Comparison of ENCODE assay signal across 14 cellular contexts in the genomic region with DNA sequence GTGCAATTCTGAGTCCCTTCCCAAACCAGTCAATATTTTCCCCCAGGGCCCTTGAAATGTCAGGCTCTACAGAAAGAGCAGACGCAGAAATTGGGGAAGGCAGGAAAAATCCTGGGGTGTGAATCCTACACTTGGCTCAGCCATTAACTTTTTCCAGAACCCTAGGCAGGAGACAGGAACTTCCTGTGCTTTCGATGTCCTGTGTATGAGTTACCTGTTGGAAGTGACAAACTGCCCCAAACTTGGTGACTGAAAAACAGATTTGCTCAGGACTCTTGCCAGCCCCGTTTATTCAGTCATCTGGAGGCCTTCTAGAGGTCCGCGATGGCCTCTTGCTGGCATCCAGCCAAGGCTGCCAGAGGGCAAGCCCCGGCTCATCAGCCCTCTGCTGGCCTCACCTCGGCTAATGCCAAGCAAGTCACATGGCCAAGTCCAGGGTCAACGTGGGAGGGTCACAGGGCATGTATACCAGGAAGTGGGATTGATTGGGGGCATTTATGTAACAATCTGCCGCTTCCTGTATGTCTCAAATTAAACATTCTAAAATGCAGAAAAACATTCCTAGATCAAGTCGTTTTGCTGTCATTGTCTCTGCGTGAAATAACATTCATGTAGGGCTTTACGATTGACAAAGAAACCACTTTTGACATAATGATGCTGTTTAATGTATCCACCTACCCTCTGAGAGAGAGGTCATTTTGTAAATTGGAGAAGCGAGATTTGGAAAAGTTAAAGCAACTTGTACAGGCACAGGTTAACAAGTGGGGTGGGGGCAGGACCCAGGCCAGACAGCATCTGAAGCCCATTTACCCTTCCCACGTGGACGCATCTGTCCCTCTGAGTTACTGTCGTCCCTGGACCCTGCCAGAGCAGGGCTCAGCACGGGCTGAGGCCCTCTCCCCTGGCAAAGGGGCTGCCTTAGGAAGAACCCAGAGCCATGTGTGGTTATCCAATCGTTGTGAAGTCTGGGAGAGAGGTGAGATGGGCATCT.
DNase-seq lines count a peak whose midpoint lies in the region; ATAC-seq, FAIRE-seq and TF ChIP-seq lines count a peak whose summit lies in the region.
"Had no signal": no experiment of that assay in that cellular context is flagged by ENCODE, and none has a peak within 500 bp of the region (broad histone marks: within the 10 kb centered on the region; RNA-seq: fewer than 3 reads in every experiment).

No MANE protein-coding gene starts in this region.

- no peak overlapping the region for H3K4ac ChIP-seq in H1 (replicated peaks; ENCODE audit: insufficient read length, low read depth, low read length)
- H3K4ac ChIP-seq in neuronal stem cell (ENCODE audit: low read length), result no peak overlapping the region

- TF ChIP-seq POLR2A in H1 (IDR thresholded peaks at IDR 0.05; ENCODE audit: control extremely low read depth in 1 of 2, low read depth in 2 of 2, low read length in 2 of 2), result no peak

- TF ChIP-seq CTCF in GM23338 (conservative IDR thresholded peaks at IDR 0.05; ENCODE audit: low read depth in 2 of 2) (no peak), H1 (IDR thresholded peaks at IDR 0.05; ENCODE audit: control extremely low read depth in 1 of 3, insufficient read depth in 1 of 3, low read depth in 1 of 3, low read length in 3 of 3) (peak in 2 of 3 experiments; percentile 9 to 21; a peak in 1 of 4 replicates)

- H3K79me1 ChIP-seq in H1 (ENCODE audit: low read depth, low read length), result no peaks in the 10 kb centered on the region
- H3K79me1 ChIP-seq in neuronal stem cell (ENCODE audit: low read depth, low read length), result no peaks in the 10 kb centered on the region

- no peaks in the 10 kb centered on the region for H3K9me2 ChIP-seq in GM23338 (ENCODE audit: insufficient read depth)

- peaks cover 20% of the 10 kb centered on the region for H3K4me1 Mint-ChIP-seq in GM23338
- no peaks in the 10 kb centered on the region for H3K4me1 Mint-ChIP-seq in activated CD4-positive, alpha-beta T cell treated with anti-CD3 and anti-CD28 coated beads, Interleukin-2, amount 10 ng/mL, durations not matched to agents 24 days and 14 days

- no peak overlapping the region for H3K27ac Mint-ChIP-seq in GM23338
- no peak overlapping the region for H3K27ac Mint-ChIP-seq in activated CD4-positive, alpha-beta T cell treated with anti-CD3 and anti-CD28 coated beads, Interleukin-2, amount 10 ng/mL, durations not matched to agents 24 days and 14 days

- TF ChIP-seq EP300 in H1 (IDR thresholded peaks at IDR 0.05; ENCODE audit: borderline replicate concordance in 1 of 2, low read depth in 2 of 2, low read length in 2 of 2), result no peak

- H3K14ac ChIP-seq in H1 (ENCODE audit: insufficient read length) (no peak overlapping the region), neuronal stem cell (ENCODE audit: low read length) (peak overlapping the region; percentile 77)

- no peak; a peak in 1 of 4 replicates for TF ChIP-seq RAD21 in H1 (IDR thresholded peaks at IDR 0.05 in 1 of 2, conservative IDR thresholded peaks at IDR 0.05 in 1 of 2; ENCODE audit: low read depth in 2 of 2, low read length in 2 of 2)

- H3K18ac ChIP-seq in H1 (ENCODE audit: extremely low read depth, low read length) (no peak overlapping the region), neuronal stem cell (ENCODE audit: low read length) (no peak overlapping the region)

- H3K36me3 ChIP-seq in GM23338 (ENCODE audit: insufficient read depth), result no peaks in the 10 kb centered on the region
- H3K36me3 ChIP-seq in H1 (ENCODE audit: control insufficient read depth in 2 of 4, insufficient read depth in 4 of 4, low read length in 3 of 4), result no peaks in the 10 kb centered on the region
- H3K36me3 ChIP-seq in neuronal stem cell (replicated peaks in 1 of 2; ENCODE audit: control insufficient read depth in 2 of 2, insufficient read depth in 2 of 2, low read length in 2 of 2), result no peaks in the 10 kb centered on the region

- H3K4me3 Mint-ChIP-seq in GM23338, result no peak overlapping the region; the same call in 2 of the 3 replicates
- no peak overlapping the region for H3K4me3 Mint-ChIP-seq in activated CD4-positive, alpha-beta T cell treated with anti-CD3 and anti-CD28 coated beads, Interleukin-2, amount 10 ng/mL, durations not matched to agents 24 days and 14 days

- H3K27me3 ChIP-seq in GM23338 (ENCODE audit: insufficient read depth) (no peaks in the 10 kb centered on the region), H1 (replicated peaks in 1 of 4; ENCODE audit: control insufficient read depth in 3 of 4, extremely low read depth in 1 of 4, insufficient read depth in 3 of 4, low read length in 3 of 4) (peaks cover 0 to 9% (median 5%) of the 10 kb centered on the region in 4 experiments; a peak in 3 of 7 replicates), neuronal stem cell (ENCODE audit: control insufficient read depth in 3 of 3, insufficient read depth in 3 of 3, low read depth in 1 of 3, low read length in 3 of 3) (peaks cover 0 to 52% (median 4%) of the 10 kb centered on the region in 3 experiments)

- H2BK15ac ChIP-seq in H1 (ENCODE audit: low read length), result no peak overlapping the region; the same call in 1 of the 2 replicates
- no peak overlapping the region for H2BK15ac ChIP-seq in neuronal stem cell (ENCODE audit: low read length)

- H4K8ac ChIP-seq in H1 (ENCODE audit: extremely low read depth, insufficient read depth, low read length) (no peak overlapping the region), neuronal stem cell (ENCODE audit: low read depth, low read length) (no peak overlapping the region)

- H3K27ac ChIP-seq in GM23338 (ENCODE audit: low read depth) (no peak overlapping the region), H1 (ENCODE audit: low read depth, low read length) (no peak overlapping the region), neuronal stem cell (replicated peaks; ENCODE audit: low read length) (no peak overlapping the region)
- H3K27ac ChIP-seq: epithelial cell of prostate had no signal

- no peaks in the 10 kb centered on the region for H3K79me2 ChIP-seq in GM23338 (replicated peaks; ENCODE audit: insufficient read depth)
- H3K79me2 ChIP-seq in H1 (ENCODE audit: control insufficient read depth in 1 of 2, insufficient read depth in 2 of 2, low read length in 2 of 2), result no peaks in the 10 kb centered on the region

- H3K4me3 ChIP-seq in GM23338, result no peak overlapping the region
- no peak overlapping the region for H3K4me3 ChIP-seq in H1 (ENCODE audit: extremely low read depth in 1 of 4, insufficient read depth in 2 of 4, low read depth in 3 of 4, low read length in 4 of 4)
- H3K4me3 ChIP-seq in neuronal stem cell (ENCODE audit: low read length in 2 of 2), result no peak overlapping the region
- H3K4me3 ChIP-seq: mucosa of descending colon had no signal

- CTCF ChIA-PET in H1 (lab: Charles Lee; ENCODE audit: partially characterized antibody), result interaction anchor here (1.1 to 1.8 kb wide), 2 partner anchors 28 to 144 kb away, joined by 4 to 5 read pairs; no protein-coding TSS in a partner anchor

- no peak overlapping the region for H4K5ac ChIP-seq in H1 (ENCODE audit: insufficient read length, low read depth, low read length)

- no peaks in the 10 kb centered on the region for H3K23me2 ChIP-seq in H1 (ENCODE audit: low read depth, low read length)

- H3K9ac ChIP-seq in H1 (replicated peaks in 1 of 4; ENCODE audit: extremely low read depth in 1 of 4, low read depth in 3 of 4, low read length in 3 of 4) (no peak overlapping the region), neuronal stem cell (ENCODE audit: low read depth, low read length, poor library complexity) (no peak overlapping the region)

- POLR2A ChIA-PET in H1 (lab: Charles Lee; ENCODE audit: partially characterized antibody), result no interaction called here

- no peaks in the 10 kb centered on the region for H3K36me3 Mint-ChIP-seq in GM23338 (ENCODE audit: low read depth)
- no peaks in the 10 kb centered on the region for H3K36me3 Mint-ChIP-seq in activated CD4-positive, alpha-beta T cell treated with anti-CD3 and anti-CD28 coated beads, Interleukin-2, amount 10 ng/mL, durations not matched to agents 24 days and 14 days (ENCODE audit: low read depth)

- intact Hi-C loops in activated CD4-positive, alpha-beta T cell treated with anti-CD3 and anti-CD28 coated beads, Interleukin-2, amount 10 ng/mL, durations not matched to agents 24 days and 14 days (cut with micrococcal nuclease), result no loop called here

- H3K4me2 ChIP-seq in GM23338 (no peak overlapping the region), H1 (ENCODE audit: insufficient read depth in 1 of 2, low read depth in 2 of 2, low read length in 2 of 2) (no peak overlapping the region), neuronal stem cell (ENCODE audit: insufficient read depth, low read length, poor library complexity, severe bottlenecking) (no peak overlapping the region)

- 84% methylated on average over 18 of the region's 18 CpGs; no CpG with 5 or more reads in 1 of the 2 experiments for WGBS in H1 (ENCODE audit: extremely low coverage in 1 of 2, insufficient coverage in 1 of 2, insufficient read length in 1 of 2, insufficient replicate concordance in 2 of 2, low coverage in 1 of 2, low lambda C conversion rate in 2 of 2, missing lambda C conversion rate in 1 of 2), 2 experiments
- WGBS in neuronal stem cell (ENCODE audit: extremely low coverage in 2 of 2, insufficient read length in 2 of 2, insufficient replicate concordance in 1 of 2), 2 donors, result no CpG with 5 or more reads among the region's 18 CpGs

- no peak overlapping the region for H2BK12ac ChIP-seq in H1 (ENCODE audit: low read depth, low read length)
- no peak overlapping the region for H2BK12ac ChIP-seq in neuronal stem cell (ENCODE audit: low read length)

- H3K23ac ChIP-seq in H1 (ENCODE audit: insufficient read length), result no peak overlapping the region
- H3K23ac ChIP-seq in neuronal stem cell (ENCODE audit: low read depth, low read length, poor library complexity), result no peak overlapping the region

- peaks cover 1% of the 10 kb centered on the region for H3K9me3 Mint-ChIP-seq in GM23338
- H3K9me3 Mint-ChIP-seq in activated CD4-positive, alpha-beta T cell treated with anti-CD3 and anti-CD28 coated beads, Interleukin-2, amount 10 ng/mL, durations not matched to agents 24 days and 14 days, result no peaks in the 10 kb centered on the region

- peak overlapping the region; percentile 94 for H2AFZ ChIP-seq in GM23338
- peak overlapping the region; percentile 35; the same call in 1 of the 2 replicates for H2AFZ ChIP-seq in H1 (ENCODE audit: low read length)
- H2AFZ ChIP-seq in neuronal stem cell (ENCODE audit: low read length), result no peak overlapping the region

- 0 out of 2 replicates have a peak, but pooled peaks cover 2% of the 10 kb centered on the region for H3F3A ChIP-seq in GM23338 (replicated peaks; ENCODE audit: low read depth)

- H3K27me3 Mint-ChIP-seq in GM23338 (ENCODE audit: insufficient read depth, low read depth, poor library complexity), result peaks cover 12% of the 10 kb centered on the region
- peaks cover 15% of the 10 kb centered on the region for H3K27me3 Mint-ChIP-seq in activated CD4-positive, alpha-beta T cell treated with anti-CD3 and anti-CD28 coated beads, Interleukin-2, amount 10 ng/mL, durations not matched to agents 24 days and 14 days

- H2BK120ac ChIP-seq in H1 (replicated peaks; ENCODE audit: low read depth, low read length), result no peak overlapping the region
- H2BK120ac ChIP-seq in neuronal stem cell (ENCODE audit: low read depth, low read length), result no peak overlapping the region

- no peak overlapping the region for H3K56ac ChIP-seq in H1 (replicated peaks; ENCODE audit: insufficient read length, low read depth, low read length)

- H3K4me1 ChIP-seq in GM23338 (ENCODE audit: insufficient read depth) (peaks cover 10% of the 10 kb centered on the region; the same call in 1 of the 2 replicates), H1 (replicated peaks in 1 of 4; ENCODE audit: control insufficient read depth in 3 of 4, insufficient read depth in 4 of 4, low read length in 3 of 4) (peaks cover 2 to 11% (median 5%) of the 10 kb centered on the region in 4 experiments; a peak in 6 of 7 replicates), neuronal stem cell (ENCODE audit: control insufficient read depth in 2 of 2, insufficient read depth in 1 of 2, low read depth in 1 of 2, low read length in 2 of 2) (peaks cover 0 to 4% of the 10 kb centered on the region in 2 donors)
- H3K4me1 ChIP-seq: Caco-2 had no signal

- H4K91ac ChIP-seq in H1 (replicated peaks; ENCODE audit: insufficient read length, low read length) (no peak overlapping the region), neuronal stem cell (ENCODE audit: low read depth, low read length, poor library complexity) (no peak overlapping the region)

- H2AK5ac ChIP-seq in H1 (ENCODE audit: low read depth, low read length), result no peak overlapping the region
- no peak overlapping the region for H2AK5ac ChIP-seq in neuronal stem cell (ENCODE audit: low read depth, low read length)

- no peak overlapping the region for H2BK20ac ChIP-seq in H1 (ENCODE audit: low read length)

- no peak for FAIRE-seq in H1 (lab: Jason Lieb, UNC)

- no peak for DNase-seq in GM23338 (ENCODE audit: low spot score)
- peak; percentile 8 for DNase-seq in LoVo (ENCODE audit: low spot score)
- no peak for DNase-seq in H1 (ENCODE audit: low read depth in 1 of 2, low spot score in 2 of 2)
- no peak for DNase-seq in neuronal stem cell (ENCODE audit: low spot score)
- DNase-seq in activated CD4-positive, alpha-beta T cell treated with anti-CD3 and anti-CD28 coated beads, Interleukin-2, amount 10 ng/mL, durations not matched to agents 24 days and 14 days, result no peak
- DNase-seq in NCI-H2107 (lab: John Stamatoyannopoulos, UW), result no peak
- DNase-seq: activated CD4-positive, alpha-beta T cell treated with anti-CD3 and anti-CD28 coated beads for 48 hours; activated effector memory CD4-positive, alpha-beta T cell treated with Interleukin-2 at 50 U/mL for 16 hours; Caco-2; KG1 had no signal

- ATAC-seq in GM23338, result no peak; the same call in 2 of the 3 replicates
- no peak for ATAC-seq in GM18870 (IDR thresholded peaks at IDR 0.05; ENCODE audit: unreplicated experiment)
- ATAC-seq: HCT116, mucosa of descending colon had no signal

- no peak overlapping the region; the same call in 1 of the 2 replicates for H2BK5ac ChIP-seq in H1 (ENCODE audit: low read depth, low read length)
- H2BK5ac ChIP-seq in neuronal stem cell (ENCODE audit: low read length), result no peak overlapping the region

- peaks cover 0 to 4% of the 10 kb centered on the region in 2 experiments; a peak in 1 of 4 replicates for H3K9me3 ChIP-seq in H1 (ENCODE audit: insufficient read depth in 2 of 2, low read depth in 1 of 2, low read length in 1 of 2)
- H3K9me3 ChIP-seq in neuronal stem cell (replicated peaks in 1 of 2; ENCODE audit: control insufficient read depth in 2 of 2, insufficient read depth in 1 of 2, low read depth in 1 of 2, low read length in 2 of 2), result peaks cover 0 to 3% of the 10 kb centered on the region in 2 donors
- H3K9me3 ChIP-seq: Caco-2, mucosa of descending colon had no signal

- H4K20me1 ChIP-seq in GM23338 (replicated peaks; ENCODE audit: insufficient read depth) (no peaks in the 10 kb centered on the region), H1 (replicated peaks in 1 of 2; ENCODE audit: control insufficient read depth in 1 of 2, insufficient read depth in 2 of 2, low read length in 2 of 2) (peaks cover 0 to 4% of the 10 kb centered on the region in 2 experiments)

Comparison
In these comparisons a context has a peak if more than half of its experiments do, and no peak if none do; other contexts are left out.
1. CTCF ChIP-seq: peak in H1 (2 of 3); none in GM23338 (0 of 2).